1 cellular context compared by ENCODE assay signal in the genomic region with DNA sequence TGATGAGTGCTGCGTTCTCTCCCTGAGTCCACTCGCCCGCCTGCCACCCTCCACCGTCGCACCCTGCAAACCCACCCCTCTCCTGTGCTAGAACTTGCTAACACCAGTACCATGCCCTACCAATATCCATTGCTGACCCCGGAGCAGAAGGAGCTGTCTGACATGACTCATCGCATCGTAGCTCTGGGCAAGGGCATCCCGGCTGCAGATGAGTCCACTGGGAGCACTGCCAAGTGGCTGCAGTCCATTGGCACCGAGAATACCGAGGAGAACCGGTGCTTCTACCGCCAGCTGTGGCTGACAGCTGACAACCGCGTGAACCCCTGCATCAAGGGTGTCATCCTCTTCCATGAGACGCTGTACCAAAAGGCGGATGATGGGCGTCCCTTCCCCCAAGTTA.
TF ChIP-seq lines count a peak whose summit lies in the region.

No MANE protein-coding gene starts in this region.

TF ChIP-seq in HepG2, 621 proteins besides CTCF, POLR2A, EP300 and RAD21:
- TF ChIP-seq ZNF263 (CRISPR knock-in tag; IDR thresholded peaks at IDR 0.05) (peak; percentile 76), YEATS4 (CRISPR knock-in tag; IDR thresholded peaks at IDR 0.05; ENCODE audit: borderline replicate concordance) (no peak), HNRNPL (IDR thresholded peaks at IDR 0.05; ENCODE audit: low read depth, low read length) (peak; percentile 75; the same call in 1 of the 2 replicates), FOSL2 (CRISPR knock-in tag; IDR thresholded peaks at IDR 0.05) (peak; percentile 55), XRCC5 (optimal IDR thresholded peaks at IDR 0.05; ENCODE audit: low read length) (no peak)
- TF ChIP-seq, protein P1, sequence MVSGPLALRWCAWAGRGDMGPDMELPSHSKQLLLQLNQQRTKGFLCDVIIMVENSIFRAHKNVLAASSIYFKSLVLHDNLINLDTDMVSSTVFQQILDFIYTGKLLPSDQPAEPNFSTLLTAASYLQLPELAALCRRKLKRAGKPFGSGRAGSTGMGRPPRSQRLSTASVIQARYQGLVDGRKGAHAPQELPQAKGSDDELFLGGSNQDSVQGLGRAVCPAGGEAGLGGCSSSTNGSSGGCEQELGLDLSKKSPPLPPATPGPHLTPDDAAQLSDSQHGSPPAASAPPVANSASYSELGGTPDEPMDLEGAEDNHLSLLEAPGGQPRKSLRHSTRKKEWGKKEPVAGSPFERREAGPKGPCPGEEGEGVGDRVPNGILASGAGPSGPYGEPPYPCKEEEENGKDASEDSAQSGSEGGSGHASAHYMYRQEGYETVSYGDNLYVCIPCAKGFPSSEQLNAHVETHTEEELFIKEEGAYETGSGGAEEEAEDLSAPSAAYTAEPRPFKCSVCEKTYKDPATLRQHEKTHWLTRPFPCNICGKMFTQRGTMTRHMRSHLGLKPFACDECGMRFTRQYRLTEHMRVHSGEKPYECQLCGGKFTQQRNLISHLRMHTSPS (CRISPR knock-in tag; IDR thresholded peaks at IDR 0.05; ENCODE audit: low read depth) = peak; percentile 39; the same call in 1 of the 2 replicates
